ENCODE assay signal across 10 cellular contexts in genomic region chr5:40401281-40401680, GRCh38.
DNase-seq lines count a peak whose midpoint lies in the region; ATAC-seq and TF ChIP-seq lines count a peak whose summit lies in the region.
"Had no signal": no experiment of that assay in that cellular context is flagged by ENCODE, and none has a peak within 500 bp of the region (broad histone marks: within the 10 kb centered on the region; RNA-seq: fewer than 3 reads in every experiment).

No MANE protein-coding gene starts in this region.

- no peak overlapping the region for H3K4me3 ChIP-seq in gastroesophageal sphincter
- H3K4me3 ChIP-seq: thyroid gland had no signal

- H3K4me3 Mint-ChIP-seq in chondrocyte (ENCODE audit: unreplicated experiment), result no peak overlapping the region
- H3K4me3 Mint-ChIP-seq in type B pancreatic cell, result no peak overlapping the region

- DNase-seq in EH (ENCODE audit: low read depth) (peak; percentile 86), chondrocyte (ENCODE audit: low spot score) (no peak), NCI-H1694 (lab: John Stamatoyannopoulos, UW) (no peak), type B pancreatic cell (ENCODE audit: extremely low spot score, unreplicated experiment) (no peak)
- DNase-seq in stimulated activated CD8-positive, alpha-beta memory T cell treated with anti-CD3 and anti-CD28 coated beads, Interleukin-4, amount 100 ng/mL, for 48 hours, result no peak
- DNase-seq: dermis blood vessel endothelial cell, thyroid gland had no signal

- no peaks in the 10 kb centered on the region for H3K9me3 Mint-ChIP-seq in chondrocyte (ENCODE audit: low read depth)
- no peaks in the 10 kb centered on the region for H3K9me3 Mint-ChIP-seq in type B pancreatic cell

- peaks cover 34% of the 10 kb centered on the region for H3K4me1 Mint-ChIP-seq in chondrocyte (ENCODE audit: low read depth)
- peaks cover 11% of the 10 kb centered on the region for H3K4me1 Mint-ChIP-seq in type B pancreatic cell (ENCODE audit: unreplicated experiment)

- TF ChIP-seq CTCF in chondrocyte (IDR thresholded peaks at IDR 0.05) (no peak), type B pancreatic cell (conservative IDR thresholded peaks at IDR 0.05) (no peak), gastroesophageal sphincter (IDR thresholded peaks at IDR 0.05) (no peak)

- no peak for TF ChIP-seq EP300 in gastroesophageal sphincter (IDR thresholded peaks at IDR 0.05)

- peaks cover 0 to 10% (median 0%) of the 10 kb centered on the region in 3 donors for H3K4me1 ChIP-seq in gastroesophageal sphincter
- H3K4me1 ChIP-seq: thyroid gland had no signal

- no peak overlapping the region for H3K27ac ChIP-seq in gastroesophageal sphincter
- H3K27ac ChIP-seq: thyroid gland had no signal

- H3K27me3 Mint-ChIP-seq in chondrocyte (ENCODE audit: low read depth) (no peaks in the 10 kb centered on the region), type B pancreatic cell (peaks cover 33% of the 10 kb centered on the region)

- no peak for TF ChIP-seq POLR2A in gastroesophageal sphincter (IDR thresholded peaks at IDR 0.05)

- ATAC-seq in GM19397 (IDR thresholded peaks at IDR 0.05; ENCODE audit: unreplicated experiment) (peak; percentile 46), HG03159 (IDR thresholded peaks at IDR 0.05; ENCODE audit: unreplicated experiment) (peak; percentile 45), gastroesophageal sphincter (no peak)

- WGBS in gastroesophageal sphincter (ENCODE audit: low coverage in 1 of 2), 2 donors, result 53 to 56% methylated on average over 3 of the region's 3 CpGs

- no peaks in the 10 kb centered on the region for H3K36me3 ChIP-seq in gastroesophageal sphincter
- H3K36me3 ChIP-seq: thyroid gland had no signal

- H3K27ac Mint-ChIP-seq in chondrocyte (ENCODE audit: unreplicated experiment) (peak overlapping the region; percentile 42), type B pancreatic cell (no peak overlapping the region)

- H3K36me3 Mint-ChIP-seq in chondrocyte (ENCODE audit: low read depth) (no peaks in the 10 kb centered on the region), type B pancreatic cell (no peaks in the 10 kb centered on the region)

- H3K9me3 ChIP-seq in gastroesophageal sphincter, result no peaks in the 10 kb centered on the region
- H3K9me3 ChIP-seq: thyroid gland had no signal

- H3K27me3 ChIP-seq in gastroesophageal sphincter, result no peaks in the 10 kb centered on the region
- H3K27me3 ChIP-seq: thyroid gland had no signal
